17 cellular contexts compared by ENCODE assay signal in genomic region chr9:92769276-92769675, GRCh38.
"Had no signal": no experiment of that assay in that cellular context is flagged by ENCODE, and none has a peak within 500 bp of the region (broad histone marks: within the 10 kb centered on the region; RNA-seq: fewer than 3 reads in every experiment).

No MANE protein-coding gene starts in this region.

- DNase-seq: activated CD4-positive, alpha-beta T cell treated with anti-CD3 and anti-CD28 coated beads, Interleukin-2, amount 10 ng/mL, durations not matched to agents 24 days and 14 days; activated CD4-positive, CD25-positive, alpha-beta regulatory T cell; activated CD8-positive, alpha-beta memory T cell treated with anti-CD3 and anti-CD28 coated beads for 24 hours; activated naive CD4-positive, alpha-beta T cell; activated naive CD8-positive, alpha-beta T cell treated with anti-CD3 and anti-CD28 coated beads, Interleukin-2, amount 10 ng/mL, durations not matched to agents 7 days and 5 days; effector memory CD4-positive, alpha-beta T cell; gastrocnemius medialis; left lung; natural killer cell; stimulated activated CD4-positive, alpha-beta T cell treated with anti-CD3 and anti-CD28 coated beads, Interleukin-15, amount 100 ng/mL, for 24 hours; stimulated activated CD4-positive, alpha-beta T cell treated with anti-CD3 and anti-CD28 coated beads, Interleukin-4, amount 100 ng/mL, for 24 hours; stimulated activated naive CD4-positive, alpha-beta T cell treated with Interleukin-2 at 50 U/mL for 16 hours; trophoblast cell had no signal

- H3K36me3 Mint-ChIP-seq: activated naive CD8-positive, alpha-beta T cell treated with anti-CD3 and anti-CD28 coated beads, Interleukin-2, amount 10 ng/mL, durations not matched to agents 7 days and 5 days; brain; natural killer cell had no signal

- H3K27me3 Mint-ChIP-seq: activated naive CD8-positive, alpha-beta T cell treated with anti-CD3 and anti-CD28 coated beads, Interleukin-2, amount 10 ng/mL, durations not matched to agents 7 days and 5 days; brain; central memory CD8-positive, alpha-beta T cell had no signal

- H3K9me3 ChIP-seq: gastrocnemius medialis, left lung, mucosa of descending colon had no signal

- H3K27ac ChIP-seq: gastrocnemius medialis had no signal

- H3K27ac Mint-ChIP-seq: activated CD4-positive, alpha-beta T cell treated with anti-CD3 and anti-CD28 coated beads, Interleukin-2, amount 10 ng/mL, durations not matched to agents 24 days and 14 days; activated naive CD8-positive, alpha-beta T cell treated with anti-CD3 and anti-CD28 coated beads, Interleukin-2, amount 10 ng/mL, durations not matched to agents 7 days and 5 days; brain; natural killer cell had no signal

- H3K36me3 ChIP-seq: gastrocnemius medialis, left lung had no signal

- H3K4me3 Mint-ChIP-seq: activated CD4-positive, alpha-beta T cell treated with anti-CD3 and anti-CD28 coated beads, Interleukin-2, amount 10 ng/mL, durations not matched to agents 24 days and 14 days; activated naive CD8-positive, alpha-beta T cell treated with anti-CD3 and anti-CD28 coated beads, Interleukin-2, amount 10 ng/mL, durations not matched to agents 7 days and 5 days; central memory CD8-positive, alpha-beta T cell; natural killer cell; T-helper 1 cell treated with Interleukin-12 subunit alpha and Interleukin-12 subunit beta and Interleukin-4 antibody, amounts not matched to agents 30 μg/mL and 1 μg/mL, for 36 hours had no signal

- H3K4me3 ChIP-seq: gastrocnemius medialis, left lung, mucosa of descending colon had no signal

- H3K9me3 Mint-ChIP-seq: activated CD4-positive, alpha-beta T cell treated with anti-CD3 and anti-CD28 coated beads, Interleukin-2, amount 10 ng/mL, durations not matched to agents 24 days and 14 days; activated naive CD8-positive, alpha-beta T cell treated with anti-CD3 and anti-CD28 coated beads, Interleukin-2, amount 10 ng/mL, durations not matched to agents 7 days and 5 days; central memory CD8-positive, alpha-beta T cell; natural killer cell; T-helper 1 cell treated with Interleukin-12 subunit alpha and Interleukin-12 subunit beta and Interleukin-4 antibody, amounts not matched to agents 30 μg/mL and 1 μg/mL, for 36 hours had no signal

- ATAC-seq: gastrocnemius medialis, left lung, natural killer cell had no signal

- H3K27me3 ChIP-seq: gastrocnemius medialis, left lung had no signal
